Comparison of ENCODE assay signal across 18 cellular contexts in the genomic region with DNA sequence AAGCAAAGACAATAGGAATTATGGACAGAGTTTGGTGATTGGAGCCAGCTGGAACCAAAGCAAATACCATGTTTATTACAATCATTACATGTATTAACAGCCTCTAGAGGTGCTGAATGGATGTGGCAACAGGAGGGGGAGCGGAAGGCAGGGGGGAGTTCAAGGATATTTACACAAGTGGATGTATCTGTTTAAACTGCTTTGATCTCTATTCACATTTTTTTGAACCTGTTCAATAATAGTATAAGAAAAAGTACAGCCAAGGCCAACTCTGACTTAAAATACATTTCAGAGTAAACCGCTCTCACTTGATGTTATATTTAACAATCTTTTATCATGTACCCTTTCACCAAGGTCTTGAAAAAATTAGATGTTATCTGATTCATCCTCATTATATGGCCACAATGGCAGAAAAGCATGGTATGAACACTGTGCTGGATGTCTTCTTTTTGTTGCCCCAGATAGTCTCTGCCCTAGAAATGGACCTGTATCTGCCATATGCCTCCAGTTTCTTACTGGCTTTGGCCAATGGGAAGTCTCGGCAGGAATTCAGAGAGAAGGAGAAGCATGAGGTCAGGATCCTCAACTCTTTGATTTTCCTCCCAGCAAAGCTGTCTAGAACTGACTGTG.
DNase-seq lines count a peak whose midpoint lies in the region; ATAC-seq and TF ChIP-seq lines count a peak whose summit lies in the region.
"Had no signal": no experiment of that assay in that cellular context is flagged by ENCODE, and none has a peak within 500 bp of the region (broad histone marks: within the 10 kb centered on the region; RNA-seq: fewer than 3 reads in every experiment).

No MANE protein-coding gene starts in this region.

- peak overlapping the region; percentile 51 for H3K27ac Mint-ChIP-seq in activated T-cell treated with anti-CD3 and anti-CD28 coated beads, Interleukin-2, amount 50 U/mL, for 24 hours
- H3K27ac Mint-ChIP-seq in HFFc6, result peak overlapping the region; percentile 9; the same call in 1 of the 2 replicates
- H3K27ac Mint-ChIP-seq: brain, nephron had no signal

- TF ChIP-seq CTCF in HFFc6 (IDR thresholded peaks at IDR 0.05), result no peak

- peaks cover 71% of the 10 kb centered on the region for H3K36me3 Mint-ChIP-seq in activated T-cell treated with anti-CD3 and anti-CD28 coated beads, Interleukin-2, amount 50 U/mL, for 24 hours (ENCODE audit: low read depth)
- peaks cover 32% of the 10 kb centered on the region for H3K36me3 Mint-ChIP-seq in activated T-cell treated with anti-CD3 and anti-CD28 coated beads, Interleukin-2, amount 50 U/mL, for 4 hours (ENCODE audit: insufficient read depth)
- H3K36me3 Mint-ChIP-seq in HFFc6 (ENCODE audit: low read depth), result peaks cover 39% of the 10 kb centered on the region

- no peak for DNase-seq in activated T-cell treated with anti-CD3 and anti-CD28 coated beads, Interleukin-2, amount 50 U/mL, for 24 hours
- no peak for DNase-seq in activated T-cell treated with anti-CD3 and anti-CD28 coated beads, Interleukin-2, amount 50 U/mL, for 4 hours
- no peak for DNase-seq in HFFc6
- peak; percentile 25 for DNase-seq in NCI-H774 (lab: John Stamatoyannopoulos, UW)
- peak; percentile 19 for DNase-seq in midbrain (lab: John Stamatoyannopoulos, UW)
- DNase-seq in NCI-H2171 treated with DMSO at 0.1 percent for 48 hours (lab: John Stamatoyannopoulos, UW), result no peak
- no peak for DNase-seq in NK-92 (lab: John Stamatoyannopoulos, UW; ENCODE audit: unreplicated experiment)
- DNase-seq: activated CD4-positive, alpha-beta T cell treated with anti-CD3 and anti-CD28 coated beads for 4 hours; activated CD8-positive, alpha-beta memory T cell treated with anti-CD3 and anti-CD28 coated beads, Interleukin-2, amount 50 U/mL, for 48 hours; DMS153; mesendoderm; NCI-H187 treated with DMSO at 0.1 percent for 48 hours; NCI-H524 had no signal

- H3K4me1 Mint-ChIP-seq in activated T-cell treated with anti-CD3 and anti-CD28 coated beads, Interleukin-2, amount 50 U/mL, for 24 hours (ENCODE audit: low read depth), result peaks cover 58% of the 10 kb centered on the region
- peaks cover 47% of the 10 kb centered on the region for H3K4me1 Mint-ChIP-seq in activated T-cell treated with anti-CD3 and anti-CD28 coated beads, Interleukin-2, amount 50 U/mL, for 4 hours (ENCODE audit: low read depth)
- H3K4me1 Mint-ChIP-seq in HFFc6 (ENCODE audit: low read depth), result peaks cover 47% of the 10 kb centered on the region

- no peaks in the 10 kb centered on the region for H3K27me3 Mint-ChIP-seq in activated T-cell treated with anti-CD3 and anti-CD28 coated beads, Interleukin-2, amount 50 U/mL, for 24 hours
- no peaks in the 10 kb centered on the region for H3K27me3 Mint-ChIP-seq in activated T-cell treated with anti-CD3 and anti-CD28 coated beads, Interleukin-2, amount 50 U/mL, for 4 hours (ENCODE audit: low read depth)
- H3K27me3 Mint-ChIP-seq in HFFc6 (ENCODE audit: insufficient read depth), result peaks cover 2% of the 10 kb centered on the region
- H3K27me3 Mint-ChIP-seq: brain; CD4-positive, CD25-positive, alpha-beta regulatory T cell had no signal

- no peaks in the 10 kb centered on the region for H3K9me3 Mint-ChIP-seq in activated T-cell treated with anti-CD3 and anti-CD28 coated beads, Interleukin-2, amount 50 U/mL, for 24 hours
- no peaks in the 10 kb centered on the region for H3K9me3 Mint-ChIP-seq in activated T-cell treated with anti-CD3 and anti-CD28 coated beads, Interleukin-2, amount 50 U/mL, for 4 hours
- H3K9me3 Mint-ChIP-seq in HFFc6, result no peaks in the 10 kb centered on the region
- H3K9me3 Mint-ChIP-seq: brain, nephron had no signal

- H3K4me3 Mint-ChIP-seq in activated T-cell treated with anti-CD3 and anti-CD28 coated beads, Interleukin-2, amount 50 U/mL, for 24 hours, result no peak overlapping the region
- H3K4me3 Mint-ChIP-seq in activated T-cell treated with anti-CD3 and anti-CD28 coated beads, Interleukin-2, amount 50 U/mL, for 4 hours, result no peak overlapping the region
- H3K4me3 Mint-ChIP-seq in HFFc6, result no peak overlapping the region
- H3K4me3 Mint-ChIP-seq: brain, nephron had no signal

- ATAC-seq in activated T-cell treated with anti-CD3 and anti-CD28 coated beads, Interleukin-2, amount 50 U/mL, for 4 hours, result no peak
- no peak for ATAC-seq in HG03432 (IDR thresholded peaks at IDR 0.05; ENCODE audit: unreplicated experiment)
- ATAC-seq: Right ventricle myocardium inferior had no signal

Comparison
In these comparisons a context has a peak if more than half of its experiments do, and no peak if none do; other contexts are left out.
1. DNase-seq: peak in NCI-H774 (single experiment) and midbrain (single experiment); none in activated T-cell treated with anti-CD3 and anti-CD28 coated beads, Interleukin-2, amount 50 U/mL, for 24 hours (single experiment), activated T-cell treated with anti-CD3 and anti-CD28 coated beads, Interleukin-2, amount 50 U/mL, for 4 hours (single experiment), HFFc6 (single experiment), NCI-H2171 treated with DMSO at 0.1 percent for 48 hours (single experiment) and NK-92 (single experiment).